12 cellular contexts compared by ENCODE assay signal in the genomic region with DNA sequence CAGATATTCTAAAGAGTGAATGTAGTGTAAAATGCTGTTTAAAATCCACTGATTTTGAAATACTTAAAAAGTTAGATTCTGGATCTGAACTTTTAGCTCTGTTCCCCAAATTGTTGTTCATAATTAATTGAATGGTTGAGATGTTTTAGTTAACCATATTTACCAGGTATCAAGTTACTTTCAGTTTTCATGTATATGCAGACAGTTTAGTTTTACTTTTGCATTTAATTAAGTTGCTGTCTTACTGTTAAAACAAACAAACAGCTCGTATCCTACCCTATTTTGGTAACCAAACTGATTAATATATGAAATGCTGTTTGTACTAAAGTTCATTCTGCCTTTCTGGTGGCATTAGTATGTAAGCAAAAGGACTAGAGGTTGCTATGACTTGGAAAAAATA. TPM values are rescaled to one million over a fixed set of nuclear protein-coding genes. Genes with fewer than 3 reads are reported as not detected.
DNase-seq lines count a peak whose midpoint lies in the region; ATAC-seq and TF ChIP-seq lines count a peak whose summit lies in the region.
"Had no signal": no experiment of that assay in that cellular context is flagged by ENCODE, and none has a peak within 500 bp of the region (broad histone marks: within the 10 kb centered on the region; RNA-seq: fewer than 3 reads in every experiment).

No MANE protein-coding gene starts in this region.

- no peak overlapping the region for H3K4me3 ChIP-seq in thyroid gland (replicated peaks in 1 of 3)

- TF ChIP-seq CTCF in thyroid gland (IDR thresholded peaks at IDR 0.05): no peak

- peak overlapping the region; percentile 37 for H3K4me3 Mint-ChIP-seq in stimulated activated naive CD8-positive, alpha-beta T cell treated with anti-CD3 and anti-CD28 coated beads, Interleukin-15, Interleukin-2, amounts not matched to agents 100 ng/mL and 50 ng/mL, for 24 hours
- H3K4me3 Mint-ChIP-seq in activated naive CD8-positive, alpha-beta T cell treated with anti-CD3 and anti-CD28 coated beads for 36 hours: no peak overlapping the region
- peak overlapping the region; percentile 44 to 58 for H3K4me3 Mint-ChIP-seq in stimulated activated naive CD8-positive, alpha-beta T cell treated with anti-CD3 and anti-CD28 coated beads, Interleukin-15, amount 100 ng/mL, for 72 hours

- peaks cover 35% of the 10 kb centered on the region for H3K36me3 Mint-ChIP-seq in stimulated activated naive CD8-positive, alpha-beta T cell treated with anti-CD3 and anti-CD28 coated beads, Interleukin-15, Interleukin-2, amounts not matched to agents 100 ng/mL and 50 ng/mL, for 24 hours (ENCODE audit: low read depth)
- peaks cover 17% of the 10 kb centered on the region for H3K36me3 Mint-ChIP-seq in activated naive CD8-positive, alpha-beta T cell treated with anti-CD3 and anti-CD28 coated beads for 36 hours

- DNase-seq in stimulated activated naive CD8-positive, alpha-beta T cell treated with anti-CD3 and anti-CD28 coated beads, Interleukin-15, Interleukin-2, amounts not matched to agents 100 U/mL and 50 U/mL, for 24 hours: no peak
- DNase-seq in activated naive CD8-positive, alpha-beta T cell treated with anti-CD3 and anti-CD28 coated beads for 36 hours: no peak
- DNase-seq in stimulated activated naive CD8-positive, alpha-beta T cell treated with anti-CD3 and anti-CD28 coated beads, Interleukin-15, amount 100 ng/mL, for 72 hours: no peak
- no peak for DNase-seq in NCI-H2227 (lab: John Stamatoyannopoulos, UW; ENCODE audit: unreplicated experiment)
- no peak for DNase-seq in thyroid gland
- DNase-seq: NCI-H1694 treated with DMSO at 0.1 percent for 48 hours had no signal

- no peaks in the 10 kb centered on the region for H3K36me3 ChIP-seq in thyroid gland

- intact Hi-C loops in thyroid gland (cut with DNase I): no loop called here

- H3K27ac Mint-ChIP-seq in stimulated activated naive CD8-positive, alpha-beta T cell treated with anti-CD3 and anti-CD28 coated beads, Interleukin-15, Interleukin-2, amounts not matched to agents 100 ng/mL and 50 ng/mL, for 24 hours: peak overlapping the region; percentile 9
- H3K27ac Mint-ChIP-seq in activated naive CD8-positive, alpha-beta T cell treated with anti-CD3 and anti-CD28 coated beads for 36 hours: peak overlapping the region; percentile 74
- H3K27ac Mint-ChIP-seq in stimulated activated naive CD8-positive, alpha-beta T cell treated with anti-CD3 and anti-CD28 coated beads, Interleukin-15, amount 100 ng/mL, for 72 hours: peak overlapping the region in 1 of 2 donors; percentile 73

- no peak for TF ChIP-seq POLR2A in thyroid gland (IDR thresholded peaks at IDR 0.05)

- no peaks in the 10 kb centered on the region for H3K27me3 ChIP-seq in thyroid gland

- no peaks in the 10 kb centered on the region for H3K9me3 Mint-ChIP-seq in stimulated activated naive CD8-positive, alpha-beta T cell treated with anti-CD3 and anti-CD28 coated beads, Interleukin-15, Interleukin-2, amounts not matched to agents 100 ng/mL and 50 ng/mL, for 24 hours
- H3K9me3 Mint-ChIP-seq in activated naive CD8-positive, alpha-beta T cell treated with anti-CD3 and anti-CD28 coated beads for 36 hours: no peaks in the 10 kb centered on the region
- H3K9me3 Mint-ChIP-seq in stimulated activated naive CD8-positive, alpha-beta T cell treated with anti-CD3 and anti-CD28 coated beads, Interleukin-15, amount 100 ng/mL, for 72 hours: no peaks in the 10 kb centered on the region

- H3K4me1 Mint-ChIP-seq in stimulated activated naive CD8-positive, alpha-beta T cell treated with anti-CD3 and anti-CD28 coated beads, Interleukin-15, Interleukin-2, amounts not matched to agents 100 ng/mL and 50 ng/mL, for 24 hours (ENCODE audit: low read depth): peaks cover 58% of the 10 kb centered on the region
- H3K4me1 Mint-ChIP-seq in activated naive CD8-positive, alpha-beta T cell treated with anti-CD3 and anti-CD28 coated beads for 36 hours: peaks cover 38% of the 10 kb centered on the region
- H3K4me1 Mint-ChIP-seq in stimulated activated naive CD8-positive, alpha-beta T cell treated with anti-CD3 and anti-CD28 coated beads, Interleukin-15, amount 100 ng/mL, for 72 hours: peaks cover 43% of the 10 kb centered on the region

- no peaks in the 10 kb centered on the region for H3K4me1 ChIP-seq in thyroid gland

- H3K27me3 Mint-ChIP-seq in stimulated activated naive CD8-positive, alpha-beta T cell treated with anti-CD3 and anti-CD28 coated beads, Interleukin-15, Interleukin-2, amounts not matched to agents 100 ng/mL and 50 ng/mL, for 24 hours: no peaks in the 10 kb centered on the region
- no peaks in the 10 kb centered on the region for H3K27me3 Mint-ChIP-seq in activated naive CD8-positive, alpha-beta T cell treated with anti-CD3 and anti-CD28 coated beads for 36 hours
- no peaks in the 10 kb centered on the region for H3K27me3 Mint-ChIP-seq in stimulated activated naive CD8-positive, alpha-beta T cell treated with anti-CD3 and anti-CD28 coated beads, Interleukin-15, amount 100 ng/mL, for 72 hours

- H3K9me3 ChIP-seq in thyroid gland: no peaks in the 10 kb centered on the region

- no peak for ATAC-seq in stimulated activated naive CD8-positive, alpha-beta T cell treated with anti-CD3 and anti-CD28 coated beads, Interleukin-15, Interleukin-2, amounts not matched to agents 100 U/mL and 50 U/mL, for 24 hours
- ATAC-seq in HG03175 (IDR thresholded peaks at IDR 0.05; ENCODE audit: unreplicated experiment): peak; percentile 63
- ATAC-seq in stimulated activated naive CD8-positive, alpha-beta T cell treated with anti-CD3 and anti-CD28 coated beads, Interleukin-15, amount 100 ng/mL, for 72 hours: no peak
- ATAC-seq in GM19397 (IDR thresholded peaks at IDR 0.05; ENCODE audit: unreplicated experiment): no peak

- WGBS in thyroid gland, 2 donors: 62 to 75% methylated on average over 1 of the region's 1 CpG

- H3K27ac ChIP-seq in thyroid gland: no peak overlapping the region
- H3K27ac ChIP-seq: VCaP had no signal

RNA-seq across cellular contexts. Expression of a gene that starts 39.3 kb away (rescaled TPM):
- not detected for total RNA-seq in activated naive CD8-positive, alpha-beta T cell treated with anti-CD3 and anti-CD28 coated beads for 36 hours
- total RNA-seq in thyroid gland: not detected
- total RNA-seq: RPMI7951, subcutaneous adipose tissue had no signal
